In genomic region chr17:38609280-38610031, GRCh38 we compare ENCODE assay signal across 19 cellular contexts. TPM values are rescaled to one million over a fixed set of nuclear protein-coding genes. Genes with fewer than 3 reads are reported as not detected.
DNase-seq lines count a peak whose midpoint lies in the region; ATAC-seq, FAIRE-seq and TF ChIP-seq lines count a peak whose summit lies in the region.
"Had no signal": no experiment of that assay in that cellular context is flagged by ENCODE, and none has a peak within 500 bp of the region (broad histone marks: within the 10 kb centered on the region; RNA-seq: fewer than 3 reads in every experiment).

No MANE protein-coding gene starts in this region.

- H3K4me2 ChIP-seq in GM23338, result peak overlapping the region; percentile 92
- peak overlapping the region; percentile 14 for H3K4me2 ChIP-seq in mesendoderm (ENCODE audit: low read length)

- H3K27ac ChIP-seq in GM23338 (ENCODE audit: low read depth) (peak overlapping the region; percentile 92), endodermal cell (ENCODE audit: low read depth, low read length) (peak overlapping the region; percentile 44), mesendoderm (ENCODE audit: low read depth, low read length) (peak overlapping the region; percentile 16), kidney (ENCODE audit: low read depth in 2 of 2, low read length in 2 of 2) (no peak overlapping the region), ovary (no peak overlapping the region)
- H3K27ac ChIP-seq: lower lobe of right lung, SK-N-MC, testis had no signal

- TF ChIP-seq EP300 in ovary (IDR thresholded peaks at IDR 0.05), result no peak

- no peak overlapping the region for H3K18ac ChIP-seq in mesendoderm (ENCODE audit: low read length)

- H3K79me2 ChIP-seq in GM23338 (replicated peaks; ENCODE audit: insufficient read depth) (no peaks in the 10 kb centered on the region), mesendoderm (ENCODE audit: control insufficient read depth, insufficient read depth, low read length) (no peaks in the 10 kb centered on the region)

- H3F3A ChIP-seq in GM23338 (replicated peaks; ENCODE audit: low read depth), result peaks cover 23% of the 10 kb centered on the region

- H4K8ac ChIP-seq in mesendoderm (ENCODE audit: low read depth, low read length), result no peak overlapping the region

- H3K9me2 ChIP-seq in GM23338 (ENCODE audit: insufficient read depth), result no peaks in the 10 kb centered on the region

- peaks cover 7% of the 10 kb centered on the region for H3K9me3 ChIP-seq in endodermal cell (ENCODE audit: control insufficient read depth, low read length)
- H3K9me3 ChIP-seq in kidney (ENCODE audit: control insufficient read depth in 1 of 2, low read length in 2 of 2), result peaks cover 0 to 5% of the 10 kb centered on the region in 2 donors
- H3K9me3 ChIP-seq in ovary, result peaks cover 0 to 9% of the 10 kb centered on the region in 2 donors
- H3K9me3 ChIP-seq: lower lobe of right lung, testis had no signal

- peak; percentile 99 for DNase-seq in GM23338 (ENCODE audit: low spot score)
- peak; percentile 49 to 78 for DNase-seq in NCI-H524 (lab: John Stamatoyannopoulos, UW)
- DNase-seq in endodermal cell, result peak; percentile 96
- peak; percentile 93 for DNase-seq in mesendoderm
- DNase-seq in kidney, result no peak
- no peak for DNase-seq in NCI-H187 treated with DMSO at 0.1 percent for 48 hours (lab: John Stamatoyannopoulos, UW)
- DNase-seq in GM20000 (ENCODE audit: low spot score), result no peak
- DNase-seq in ovary, result no peak
- DNase-seq: activated CD4-positive, alpha-beta T cell treated with anti-CD3 and anti-CD28 coated beads for 48 hours; activated gamma-delta T cell treated with Interleukin-2 at 50 U/mL for 16 hours; amniotic stem cell; foreskin fibroblast; NCI-H1436 treated with DMSO at 0.1 percent for 48 hours; NCI-H526 treated with DMSO at 0.1 percent for 48 hours; T-helper 9 cell; testis had no signal

- peaks cover 49% of the 10 kb centered on the region for H3K4me1 ChIP-seq in GM23338 (ENCODE audit: insufficient read depth)
- H3K4me1 ChIP-seq in endodermal cell (ENCODE audit: control insufficient read depth, insufficient read depth, low read length), result no peaks in the 10 kb centered on the region
- peaks cover 7% of the 10 kb centered on the region for H3K4me1 ChIP-seq in mesendoderm (ENCODE audit: control insufficient read depth, low read depth, low read length)
- H3K4me1 ChIP-seq in kidney (ENCODE audit: control insufficient read depth in 1 of 2, insufficient read depth in 1 of 2, low read depth in 1 of 2, low read length in 2 of 2), result peaks cover 0 to 3% of the 10 kb centered on the region in 2 donors
- peaks cover 6% of the 10 kb centered on the region for H3K4me1 ChIP-seq in ovary (ENCODE audit: insufficient read depth)

- H4K5ac ChIP-seq in mesendoderm (ENCODE audit: low read length), result no peak overlapping the region

- intact Hi-C loops in kidney (cut with DNase I), result no loop called here
- intact Hi-C loops in ovary (cut with DNase I), result loop anchor here in 1 of 4 donors (10.0 kb wide), 1 partner anchor 55 kb away; no protein-coding TSS in a partner anchor

- H3K27me3 Mint-ChIP-seq in GM23338 (ENCODE audit: insufficient read depth, low read depth, poor library complexity) (peaks cover 33% of the 10 kb centered on the region), endodermal cell (ENCODE audit: insufficient read depth) (peaks cover 42% of the 10 kb centered on the region)

- H3K4me3 Mint-ChIP-seq in GM23338, result peak overlapping the region; percentile 52; the same call in 2 of the 3 replicates
- no peak overlapping the region for H3K4me3 Mint-ChIP-seq in endodermal cell

- WGBS in endodermal cell (ENCODE audit: insufficient coverage in 1 of 2, insufficient read length in 1 of 2), 2 experiments, result 21 to 29% methylated on average over 6 to 7 of the region's 9 CpGs
- no CpG with 5 or more reads among the region's 9 CpGs for WGBS in mesendoderm (ENCODE audit: extremely low coverage, insufficient coverage, low lambda C conversion rate)
- 26 to 38% (median 30%) methylated on average over 9 of the region's 9 CpGs for WGBS in ovary, 3 donors

- no peak overlapping the region for H2AFZ ChIP-seq in GM23338

- peaks cover 29% of the 10 kb centered on the region for H3K27me3 ChIP-seq in GM23338 (ENCODE audit: insufficient read depth)
- peaks cover 20% of the 10 kb centered on the region for H3K27me3 ChIP-seq in endodermal cell (ENCODE audit: control insufficient read depth, insufficient read depth, low read length, poor library complexity, severe bottlenecking)
- H3K27me3 ChIP-seq in mesendoderm (ENCODE audit: insufficient read depth, low read length, poor library complexity), result no peaks in the 10 kb centered on the region
- peaks cover 3% of the 10 kb centered on the region for H3K27me3 ChIP-seq in ovary
- H3K27me3 ChIP-seq: testis had no signal

- no peak overlapping the region for H3K4ac ChIP-seq in mesendoderm (ENCODE audit: low read depth, low read length)

- H3K36me3 ChIP-seq in GM23338 (ENCODE audit: insufficient read depth) (no peaks in the 10 kb centered on the region), endodermal cell (ENCODE audit: control insufficient read depth, insufficient read depth, low read length) (no peaks in the 10 kb centered on the region), mesendoderm (ENCODE audit: control insufficient read depth, insufficient read depth, low read length) (no peaks in the 10 kb centered on the region), kidney (ENCODE audit: control insufficient read depth in 1 of 2, insufficient read depth in 2 of 2, low read length in 2 of 2) (no peaks in the 10 kb centered on the region), ovary (no peaks in the 10 kb centered on the region)
- H3K36me3 ChIP-seq: lower lobe of right lung had no signal

- H3K9me3 Mint-ChIP-seq in GM23338, result peaks cover 23% of the 10 kb centered on the region
- H3K9me3 Mint-ChIP-seq in endodermal cell, result peaks cover 13% of the 10 kb centered on the region

- ATAC-seq in GM23338, result peak; percentile 73
- ATAC-seq: lower lobe of right lung had no signal

- no peak overlapping the region for H2BK5ac ChIP-seq in mesendoderm (ENCODE audit: low read length)

- peaks cover 16% of the 10 kb centered on the region for H3K36me3 Mint-ChIP-seq in GM23338 (ENCODE audit: low read depth)
- H3K36me3 Mint-ChIP-seq in endodermal cell (ENCODE audit: low read depth), result no peaks in the 10 kb centered on the region

- TF ChIP-seq CTCF in GM23338 (conservative IDR thresholded peaks at IDR 0.05; ENCODE audit: low read depth in 2 of 2) (peak; percentile 56 to 60), endodermal cell (conservative IDR thresholded peaks at IDR 0.05) (peak; percentile 61), kidney (IDR thresholded peaks at IDR 0.05; ENCODE audit: borderline replicate concordance, extremely low read depth, insufficient read depth) (no peak), GM20000 (IDR thresholded peaks at IDR 0.05; ENCODE audit: extremely low read depth, missing control alignments) (no peak), ovary (IDR thresholded peaks at IDR 0.05) (no peak)

- no peaks in the 10 kb centered on the region for H4K20me1 ChIP-seq in GM23338 (replicated peaks; ENCODE audit: insufficient read depth)

- no peak overlapping the region for H3K23ac ChIP-seq in mesendoderm (ENCODE audit: low read length)

- FAIRE-seq in kidney (lab: Jason Lieb, UNC), result no peak
- FAIRE-seq: GM12892 had no signal

- H3K4me3 ChIP-seq in GM23338 (peak overlapping the region; percentile 26), endodermal cell (ENCODE audit: low read length) (no peak overlapping the region), mesendoderm (ENCODE audit: low read length) (no peak overlapping the region), kidney (ENCODE audit: low read length in 2 of 2) (no peak overlapping the region), ovary (no peak overlapping the region)
- H3K4me3 ChIP-seq: lower lobe of right lung, SK-N-MC, testis had no signal

- H2AK5ac ChIP-seq in mesendoderm (ENCODE audit: low read length), result no peak overlapping the region

- H2BK15ac ChIP-seq in mesendoderm (replicated peaks; ENCODE audit: low read depth), result no peak overlapping the region

- no peak overlapping the region for H2BK120ac ChIP-seq in mesendoderm (ENCODE audit: low read depth, low read length)

- H3K4me1 Mint-ChIP-seq in GM23338 (peaks cover 43% of the 10 kb centered on the region), endodermal cell (peaks cover 25% of the 10 kb centered on the region)

- no peak for TF ChIP-seq POLR2A in ovary (IDR thresholded peaks at IDR 0.05)

- H3K27ac Mint-ChIP-seq in GM23338 (peak overlapping the region; percentile 94), endodermal cell (peak overlapping the region; percentile 30)

- no peak overlapping the region for H3K56ac ChIP-seq in mesendoderm (ENCODE audit: low read length)

- H3K9ac ChIP-seq in endodermal cell (ENCODE audit: extremely low read depth, low read length, poor library complexity, severe bottlenecking) (no peak overlapping the region), mesendoderm (ENCODE audit: low read length) (no peak overlapping the region), kidney (ENCODE audit: low read length in 2 of 2) (no peak overlapping the region)

- H3K79me1 ChIP-seq in mesendoderm (ENCODE audit: low read length), result no peaks in the 10 kb centered on the region

TF ChIP-seq in GM23338, 12 proteins besides CTCF, POLR2A, EP300 and RAD21 (continues in another document):
- TF ChIP-seq NANOG (IDR thresholded peaks at IDR 0.05; ENCODE audit: borderline replicate concordance) (peak; percentile 42; the same call in 1 of the 2 replicates), POLR2AphosphoS5 (IDR thresholded peaks at IDR 0.05; ENCODE audit: low read depth) (0 out of 2 replicates have a peak, but pooled peaks have one; percentile 17), ZNF331 (CRISPR knock-in tag; IDR thresholded peaks at IDR 0.05; ENCODE audit: low read depth) (no peak)

RNA-seq across cellular contexts. Expression of gene SRCIN1, which starts 3.7 kb away (rescaled TPM):
- total RNA-seq in GM23338 (2014; rRNA removed; shearing (Covaris generic)), result 1.3 and 2.2 TPM in 2 replicates
- polyA plus RNA-seq in GM23338 (2016; fragmentation: Nextera tagmentation; extraction: Ambion mirVana), result 0.87 TPM in 2 replicates
- 1 to 10 TPM; 2.8 to 5.9 TPM for total RNA-seq in endodermal cell
- polyA plus RNA-seq in endodermal cell (2013, experiment 1 of 2), result 13.0 TPM
- 12.7 TPM for polyA plus RNA-seq in endodermal cell (2013, experiment 2 of 2)
- polyA plus RNA-seq in mesendoderm (2013, experiment 1 of 2), result 1.5 TPM
- 0.97 TPM for polyA plus RNA-seq in mesendoderm (2013, experiment 2 of 2)
- total RNA-seq in kidney, result 6.1 TPM
- polyA plus RNA-seq in kidney (ENCODE audit: insufficient read depth, low read depth, low replicate concordance), result 0.34 TPM
- total RNA-seq in ovary, result 1 to 10 TPM in 5 of 7 donors, under 1 TPM in 2; 0.48 to 3.0 (median 1.2) TPM
- polyA plus RNA-seq in ovary, result under 1 TPM; 0.18 to 0.57 TPM

Comparison
In these comparisons a context has a peak if more than half of its experiments do, and no peak if none do; other contexts are left out.
1. DNase-seq: peak in GM23338 (single experiment), NCI-H524 (2 of 2), endodermal cell (single experiment) and mesendoderm (single experiment); none in kidney (single experiment), NCI-H187 treated with DMSO at 0.1 percent for 48 hours (single experiment), GM20000 (single experiment) and ovary (0 of 5).
2. H3K27ac ChIP-seq: peak in GM23338 (single experiment), endodermal cell (single experiment) and mesendoderm (single experiment); none in kidney (0 of 2) and ovary (0 of 2).
3. CTCF ChIP-seq: peak in GM23338 (2 of 2) and endodermal cell (single experiment); none in kidney (single experiment), GM20000 (single experiment) and ovary (0 of 3).